ENCODE assay signal across 16 cellular contexts in genomic region chr12:59737725-59738463, GRCh38.
A peak's percentile ranks its signal among the peaks of the same experiment; 100 is the strongest.
DNase-seq lines count a peak whose midpoint lies in the region; ATAC-seq, FAIRE-seq and TF ChIP-seq lines count a peak whose summit lies in the region.
"Had no signal": no experiment of that assay in that cellular context is flagged by ENCODE, and none has a peak within 500 bp of the region (broad histone marks: within the 10 kb centered on the region; RNA-seq: fewer than 3 reads in every experiment).

No MANE protein-coding gene starts in this region.

- FAIRE-seq in bronchial epithelial cell (lab: Jason Lieb, UNC): no peak
- FAIRE-seq in D721Med (lab: Jason Lieb, UNC): no peak

- intact Hi-C loops in CD8-positive, alpha-beta T cell (cut with DNase I, micrococcal nuclease): no loop called here
- intact Hi-C loops in natural killer cell (cut with micrococcal nuclease): no loop called here

- DNase-seq in CD8-positive, alpha-beta T cell: no peak
- peak; percentile 6 for DNase-seq in HCEC 1CT
- DNase-seq in bronchial epithelial cell (ENCODE audit: low read depth): peak; percentile 41
- no peak for DNase-seq in natural killer cell
- DNase-seq in NCI-H82 treated with DMSO at 0.1 percent for 48 hours (lab: John Stamatoyannopoulos, UW; ENCODE audit: unreplicated experiment): no peak
- no peak for DNase-seq in NCI-H1417 treated with DMSO at 0.1 percent for 48 hours (lab: John Stamatoyannopoulos, UW)
- no peak for DNase-seq in D721Med (ENCODE audit: insufficient read length, low spot score)
- DNase-seq: activated CD4-positive, alpha-beta T cell treated with anti-CD3 and anti-CD28 coated beads for 36 hours; CD4-positive, alpha-beta T cell; erythroblast; mucosa of descending colon; stimulated activated CD4-positive, alpha-beta T cell treated with anti-CD3 and anti-CD28 coated beads, Interleukin-4, amount 100 ng/mL, for 1 hour; stimulated activated naive B cell treated with anti-CD40 and anti-IgM and Interleukin-4, amounts not matched to agents 10 μg/mL and 1 μg/mL and 100 μg/mL, for 72 hours; T-helper 1 cell had no signal

- H3K4me1 Mint-ChIP-seq in CD8-positive, alpha-beta T cell (ENCODE audit: low read depth): peaks cover 19% of the 10 kb centered on the region
- H3K4me1 Mint-ChIP-seq in natural killer cell: peaks cover 25 to 31% of the 10 kb centered on the region in 2 donors

- CTCF ChIA-PET in CD8-positive, alpha-beta T cell (lab: Charles Lee): no interaction called here

- POLR2A ChIA-PET in CD8-positive, alpha-beta T cell (lab: Charles Lee): no interaction called here

- no peaks in the 10 kb centered on the region for H3K27me3 ChIP-seq in CD8-positive, alpha-beta T cell (ENCODE audit: insufficient read depth, low read length)
- no peaks in the 10 kb centered on the region for H3K27me3 ChIP-seq in bronchial epithelial cell (ENCODE audit: control insufficient read depth, insufficient read depth, low read length)

- no peak for TF ChIP-seq CTCF in CD8-positive, alpha-beta T cell (IDR thresholded peaks at IDR 0.05)
- TF ChIP-seq CTCF in bronchial epithelial cell (IDR thresholded peaks at IDR 0.05; ENCODE audit: insufficient read depth, low read length, severe bottlenecking): no peak
- no peak for TF ChIP-seq CTCF in natural killer cell (IDR thresholded peaks at IDR 0.05)
- TF ChIP-seq CTCF in D721Med (IDR thresholded peaks at IDR 0.05; ENCODE audit: insufficient read depth, missing control alignments): no peak

- H3K27ac ChIP-seq in CD8-positive, alpha-beta T cell (ENCODE audit: low read depth, low read length): no peak overlapping the region

- no peak overlapping the region for H3K4me3 Mint-ChIP-seq in CD8-positive, alpha-beta T cell
- peak overlapping the region; percentile 75 for H3K4me3 Mint-ChIP-seq in natural killer cell
- H3K4me3 Mint-ChIP-seq: activated CD4-positive, alpha-beta T cell treated with anti-CD3 and anti-CD28 coated beads for 36 hours; CD4-positive, alpha-beta T cell had no signal

- no peak overlapping the region for H3K4me3 ChIP-seq in CD8-positive, alpha-beta T cell (ENCODE audit: low read depth, low read length)
- H3K4me3 ChIP-seq in bronchial epithelial cell (ENCODE audit: low read depth, low read length): no peak overlapping the region
- H3K4me3 ChIP-seq: mucosa of descending colon had no signal

- H3K4me1 ChIP-seq in CD8-positive, alpha-beta T cell (ENCODE audit: insufficient read depth, low read length): no peaks in the 10 kb centered on the region

- H3K36me3 ChIP-seq in CD8-positive, alpha-beta T cell (ENCODE audit: insufficient read depth, low read length): no peaks in the 10 kb centered on the region
- no peaks in the 10 kb centered on the region for H3K36me3 ChIP-seq in bronchial epithelial cell (ENCODE audit: control insufficient read depth, insufficient read depth, low read length)

- peak overlapping the region; percentile 42 for H3K27ac Mint-ChIP-seq in CD8-positive, alpha-beta T cell
- peak overlapping the region; percentile 68 to 84 for H3K27ac Mint-ChIP-seq in natural killer cell
- H3K27ac Mint-ChIP-seq: activated CD4-positive, alpha-beta T cell treated with anti-CD3 and anti-CD28 coated beads for 36 hours; activated T-helper 2 cell treated with anti-CD3 and anti-CD28 coated beads, Interferon-gamma antibody, Interleukin-2, Interleukin-4, amounts not matched to agents 10 μg/mL and 5 μg/mL and 100 μg/mL, durations not matched to agents 14 hours and 24 hours and 36 hours; CD4-positive, alpha-beta T cell; stimulated activated naive B cell treated with anti-CD40 and anti-IgM and Interleukin-4, amounts not matched to agents 10 μg/mL and 1 μg/mL and 100 μg/mL, for 72 hours had no signal

- peaks cover 69% of the 10 kb centered on the region for H3K36me3 Mint-ChIP-seq in CD8-positive, alpha-beta T cell
- H3K36me3 Mint-ChIP-seq in natural killer cell: no peaks in the 10 kb centered on the region

- no peaks in the 10 kb centered on the region for H3K9me3 ChIP-seq in CD8-positive, alpha-beta T cell (ENCODE audit: low read length)
- H3K9me3 ChIP-seq: mucosa of descending colon had no signal

- H3K27me3 Mint-ChIP-seq in CD8-positive, alpha-beta T cell (ENCODE audit: low read depth): no peaks in the 10 kb centered on the region
- H3K27me3 Mint-ChIP-seq in natural killer cell (ENCODE audit: low read depth in 2 of 2): no peaks in the 10 kb centered on the region
- H3K27me3 Mint-ChIP-seq: activated CD4-positive, alpha-beta T cell treated with anti-CD3 and anti-CD28 coated beads for 36 hours; CD4-positive, alpha-beta T cell; stimulated activated naive B cell treated with anti-CD40 and anti-IgM and Interleukin-4, amounts not matched to agents 10 μg/mL and 1 μg/mL and 100 μg/mL, for 72 hours had no signal

- ATAC-seq in CD8-positive, alpha-beta T cell: no peak
- peak; percentile 71 to 80 (median 74) for ATAC-seq in natural killer cell
- ATAC-seq in HG03025 (IDR thresholded peaks at IDR 0.05; ENCODE audit: low FRiP score, unreplicated experiment): no peak
- ATAC-seq: activated CD4-positive, alpha-beta T cell treated with anti-CD3 and anti-CD28 coated beads for 36 hours; mucosa of descending colon had no signal

- H3K9me3 Mint-ChIP-seq in CD8-positive, alpha-beta T cell: no peaks in the 10 kb centered on the region
- no peaks in the 10 kb centered on the region for H3K9me3 Mint-ChIP-seq in natural killer cell
- H3K9me3 Mint-ChIP-seq: activated T-helper 2 cell treated with anti-CD3 and anti-CD28 coated beads, Interferon-gamma antibody, Interleukin-2, Interleukin-4, amounts not matched to agents 10 μg/mL and 5 μg/mL and 100 μg/mL, durations not matched to agents 14 hours and 24 hours and 36 hours; stimulated activated naive B cell treated with anti-CD40 and anti-IgM and Interleukin-4, amounts not matched to agents 10 μg/mL and 1 μg/mL and 100 μg/mL, for 72 hours had no signal

Comparison
In these comparisons a context has a peak if more than half of its experiments do, and no peak if none do; other contexts are left out.
1. ATAC-seq: peak in natural killer cell (3 of 3); none in CD8-positive, alpha-beta T cell (single experiment) and HG03025 (single experiment).
2. DNase-seq: peak in HCEC 1CT (single experiment) and bronchial epithelial cell (single experiment); none in CD8-positive, alpha-beta T cell (0 of 7), natural killer cell (single experiment), NCI-H82 treated with DMSO at 0.1 percent for 48 hours (single experiment), NCI-H1417 treated with DMSO at 0.1 percent for 48 hours (single experiment) and D721Med (single experiment).